Comparison of ENCODE assay signal across 12 cellular contexts in the genomic region with DNA sequence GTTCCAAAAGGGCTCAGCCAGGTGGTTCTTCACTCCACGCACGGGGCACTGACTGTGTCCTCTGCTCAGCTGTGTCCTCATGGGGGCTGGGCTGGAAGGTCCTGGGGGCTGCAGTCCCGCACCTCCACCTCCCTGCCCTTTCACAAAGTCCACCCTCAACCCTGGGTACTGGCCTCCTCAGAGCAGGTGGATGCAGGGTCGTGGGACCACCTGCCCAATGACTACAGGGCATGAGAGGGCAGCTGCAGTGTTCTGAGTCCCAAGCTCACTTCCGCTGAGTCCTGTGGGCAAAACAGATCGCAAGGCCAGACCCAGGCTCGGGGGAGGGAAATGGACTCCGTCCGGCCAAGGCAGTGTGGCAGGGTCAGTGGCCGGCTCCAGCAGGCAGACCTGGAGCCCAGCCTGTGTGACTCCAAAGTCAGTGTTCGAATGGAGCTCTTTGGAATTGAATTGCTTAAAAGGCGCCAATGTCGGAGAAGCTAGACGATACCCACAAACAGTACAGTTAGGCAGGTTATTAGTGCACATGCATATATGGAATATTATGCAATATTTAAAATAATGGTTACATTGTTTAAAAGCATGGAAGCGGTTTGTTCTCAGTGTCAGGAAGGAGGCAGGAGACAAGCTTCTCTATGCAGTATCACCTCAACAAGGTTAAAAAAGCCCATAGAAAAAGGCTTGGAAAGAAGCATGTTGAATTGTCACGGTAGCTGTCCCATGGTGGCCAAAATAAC. TPM values are rescaled to one million over a fixed set of nuclear protein-coding genes. Genes with fewer than 3 reads are reported as not detected.
DNase-seq lines count a peak whose midpoint lies in the region; ATAC-seq, FAIRE-seq and TF ChIP-seq lines count a peak whose summit lies in the region.
"Had no signal": no experiment of that assay in that cellular context is flagged by ENCODE, and none has a peak within 500 bp of the region (broad histone marks: within the 10 kb centered on the region; RNA-seq: fewer than 3 reads in every experiment).

No MANE protein-coding gene starts in this region.

- H4K5ac ChIP-seq in mesendoderm (ENCODE audit: low read length): no peak overlapping the region

- H3K9ac ChIP-seq in NT2/D1 (ENCODE audit: insufficient read length, low read depth): peak overlapping the region; percentile 51
- no peak overlapping the region for H3K9ac ChIP-seq in mesendoderm (ENCODE audit: low read length)
- H3K9ac ChIP-seq: BLaER1 had no signal

- H3K9me3 ChIP-seq in NT2/D1 (ENCODE audit: insufficient read depth, low read length): 0 out of 2 replicates have a peak, but pooled peaks cover 4% of the 10 kb centered on the region
- no peaks in the 10 kb centered on the region for H3K9me3 ChIP-seq in esophagus squamous epithelium
- H3K9me3 ChIP-seq in upper lobe of left lung: no peaks in the 10 kb centered on the region
- H3K9me3 ChIP-seq: BLaER1 had no signal

- intact Hi-C loops in esophagus squamous epithelium (cut with DNase I): no loop called here

- no peak overlapping the region for H3K23ac ChIP-seq in mesendoderm (ENCODE audit: low read length)

- H3K4me3 ChIP-seq in NT2/D1 (ENCODE audit: insufficient read length, low read depth) (no peak overlapping the region), esophagus squamous epithelium (no peak overlapping the region), mesendoderm (ENCODE audit: low read length) (no peak overlapping the region), upper lobe of left lung (no peak overlapping the region)
- H3K4me3 ChIP-seq: BLaER1 had no signal

- H3K56ac ChIP-seq in mesendoderm (ENCODE audit: low read length): peak overlapping the region; percentile 68

- H3K27ac ChIP-seq in esophagus squamous epithelium (peak overlapping the region in 3 of 4 donors; percentile 59 to 78 (median 77)), mesendoderm (ENCODE audit: low read depth, low read length) (peak overlapping the region; percentile 13), upper lobe of left lung (peak overlapping the region in 3 of 4 donors; percentile 69 to 77 (median 70))
- H3K27ac ChIP-seq: BLaER1 had no signal

- H3K4me2 ChIP-seq in mesendoderm (ENCODE audit: low read length): no peak overlapping the region
- H3K4me2 ChIP-seq: BLaER1 had no signal

- 85 to 88% methylated on average over 5 to 12 of the region's 16 CpGs for WGBS in esophagus squamous epithelium, 2 donors
- no CpG with 5 or more reads among the region's 16 CpGs for WGBS in mesendoderm (ENCODE audit: extremely low coverage, insufficient coverage, low lambda C conversion rate)
- WGBS in upper lobe of left lung, 2 donors: 85 to 92% methylated on average over 12 to 16 of the region's 16 CpGs

- FAIRE-seq in urothelium cell line (lab: Jason Lieb, UNC): no peak

- no peak for TF ChIP-seq EP300 in upper lobe of left lung (IDR thresholded peaks at IDR 0.05)

- H4K8ac ChIP-seq in mesendoderm (ENCODE audit: low read depth, low read length): no peak overlapping the region

- H2BK120ac ChIP-seq in mesendoderm (ENCODE audit: low read depth, low read length): no peak overlapping the region

- H3K79me1 ChIP-seq in mesendoderm (ENCODE audit: low read length): no peaks in the 10 kb centered on the region

- H3K4me1 ChIP-seq in NT2/D1 (ENCODE audit: insufficient read depth, insufficient read length): peaks cover 14% of the 10 kb centered on the region
- peaks cover 5 to 28% (median 12%) of the 10 kb centered on the region in 3 donors for H3K4me1 ChIP-seq in esophagus squamous epithelium
- H3K4me1 ChIP-seq in mesendoderm (ENCODE audit: control insufficient read depth, low read depth, low read length): peaks cover 11% of the 10 kb centered on the region
- H3K4me1 ChIP-seq in upper lobe of left lung: peaks cover 4 to 18% (median 11%) of the 10 kb centered on the region in 4 donors

- no peaks in the 10 kb centered on the region for H3K79me2 ChIP-seq in mesendoderm (ENCODE audit: control insufficient read depth, insufficient read depth, low read length)

- no peak for TF ChIP-seq CTCF in esophagus squamous epithelium (IDR thresholded peaks at IDR 0.05)
- no peak for TF ChIP-seq CTCF in upper lobe of left lung (IDR thresholded peaks at IDR 0.05)

- H2BK15ac ChIP-seq in mesendoderm (replicated peaks; ENCODE audit: low read depth): no peak overlapping the region

- no peak overlapping the region for H3K4ac ChIP-seq in mesendoderm (ENCODE audit: low read depth, low read length)

- H3K27me3 ChIP-seq in NT2/D1 (ENCODE audit: insufficient read depth, insufficient read length) (peaks cover 56% of the 10 kb centered on the region), esophagus squamous epithelium (peaks cover 0 to 7% (median 0%) of the 10 kb centered on the region in 4 donors), mesendoderm (ENCODE audit: insufficient read depth, low read length, poor library complexity) (no peaks in the 10 kb centered on the region), upper lobe of left lung (no peaks in the 10 kb centered on the region)

- H2AK5ac ChIP-seq in mesendoderm (ENCODE audit: low read length): peak overlapping the region; percentile 90

- TF ChIP-seq POLR2A in esophagus squamous epithelium (IDR thresholded peaks at IDR 0.05): no peak
- no peak for TF ChIP-seq POLR2A in upper lobe of left lung (IDR thresholded peaks at IDR 0.05)

- peak overlapping the region; percentile 89 for H2BK5ac ChIP-seq in mesendoderm (ENCODE audit: low read length)

- DNase-seq in NT2/D1 (ENCODE audit: low read depth, low spot score): no peak
- DNase-seq in esophagus squamous epithelium (lab: John Stamatoyannopoulos, UW): no peak
- no peak for DNase-seq in mesendoderm
- peak in 1 of 2 donors; percentile 55 for DNase-seq in upper lobe of left lung
- DNase-seq in NCI-H1105 treated with DMSO at 0.1 percent for 48 hours (lab: John Stamatoyannopoulos, UW): no peak
- no peak for DNase-seq in urothelium cell line (ENCODE audit: low spot score)
- no peak for DNase-seq in NCI-H2227 (lab: John Stamatoyannopoulos, UW; ENCODE audit: unreplicated experiment)
- DNase-seq: DMS 273 treated with DMSO at 0.1 percent for 48 hours, NCI-H446, PC-3, SHP77 had no signal

- H3K36me3 ChIP-seq in NT2/D1 (ENCODE audit: insufficient read depth, insufficient read length, low read length) (no peaks in the 10 kb centered on the region), esophagus squamous epithelium (peaks cover 0 to 4% (median 0%) of the 10 kb centered on the region in 3 donors), mesendoderm (ENCODE audit: control insufficient read depth, insufficient read depth, low read length) (no peaks in the 10 kb centered on the region), upper lobe of left lung (peaks cover 0 to 8% (median 0%) of the 10 kb centered on the region in 4 donors)
- H3K36me3 ChIP-seq: BLaER1 had no signal

- no peak for ATAC-seq in upper lobe of left lung (ENCODE audit: low FRiP score in 2 of 2)
- ATAC-seq: PC-3 had no signal

- H3K18ac ChIP-seq in mesendoderm (ENCODE audit: low read length): peak overlapping the region; percentile 10

RNA-seq across cellular contexts. Expression of a gene that starts 54.8 kb away (rescaled TPM):
- total RNA-seq in esophagus squamous epithelium (10 to 100 TPM; 10.2 to 25.4 (median 16.9) TPM), upper lobe of left lung (10 to 100 TPM; 14.3 to 99.5 (median 53.1) TPM)
- polyA plus RNA-seq in mesendoderm (2013, experiment 1 of 2): 2.9 TPM
- 3.2 TPM for polyA plus RNA-seq in mesendoderm (2013, experiment 2 of 2)

Comparison
In these comparisons a context has a peak if more than half of its experiments do, and no peak if none do; other contexts are left out.
1. H3K27ac ChIP-seq: peak in every context shown above with its lines; median percentile 77 in esophagus squamous epithelium; 70 in upper lobe of left lung; 13 in mesendoderm.